ENCODE assay signal across 1 cellular context in the genomic region with DNA sequence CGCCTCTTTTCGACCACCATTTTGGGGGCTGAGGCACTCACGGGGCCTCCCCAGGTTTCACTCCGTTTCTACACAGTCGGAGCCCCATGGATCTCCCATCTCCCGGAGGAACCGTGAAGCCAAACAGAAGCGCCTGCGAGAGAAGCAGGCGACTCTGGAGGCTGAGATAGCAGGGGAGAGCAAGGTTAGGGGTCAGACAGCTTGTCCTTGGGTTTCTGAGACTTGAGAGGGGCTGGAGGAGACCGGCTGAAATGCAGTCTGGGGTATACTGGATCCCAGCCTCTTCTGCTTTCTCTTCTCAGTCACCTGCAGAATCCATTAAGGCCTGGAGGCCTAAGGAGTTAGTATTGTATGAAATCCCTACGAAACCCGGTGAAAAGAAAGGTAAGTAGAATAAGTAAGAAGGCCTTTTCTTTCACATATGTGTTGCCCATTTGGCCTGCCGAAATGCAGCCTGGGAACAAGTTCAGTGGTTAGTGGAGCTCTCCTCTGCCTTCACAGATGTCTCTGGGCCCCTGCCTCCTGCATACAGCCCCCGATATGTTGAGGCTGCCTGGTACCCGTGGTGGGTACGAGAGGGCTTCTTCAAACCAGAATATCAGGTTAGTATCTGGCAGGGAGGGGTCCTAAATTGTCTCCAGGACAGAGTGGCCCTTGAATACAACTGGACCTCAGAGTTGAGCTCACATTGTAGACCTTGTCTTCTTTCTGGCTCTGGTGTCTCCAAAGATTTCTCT.
TF ChIP-seq lines count a peak whose summit lies in the region.

No MANE protein-coding gene starts in this region.

TF ChIP-seq in IMR-90, 13 proteins besides CTCF, POLR2A, EP300 and RAD21 (continued from another document):
- TF ChIP-seq, protein P1, sequence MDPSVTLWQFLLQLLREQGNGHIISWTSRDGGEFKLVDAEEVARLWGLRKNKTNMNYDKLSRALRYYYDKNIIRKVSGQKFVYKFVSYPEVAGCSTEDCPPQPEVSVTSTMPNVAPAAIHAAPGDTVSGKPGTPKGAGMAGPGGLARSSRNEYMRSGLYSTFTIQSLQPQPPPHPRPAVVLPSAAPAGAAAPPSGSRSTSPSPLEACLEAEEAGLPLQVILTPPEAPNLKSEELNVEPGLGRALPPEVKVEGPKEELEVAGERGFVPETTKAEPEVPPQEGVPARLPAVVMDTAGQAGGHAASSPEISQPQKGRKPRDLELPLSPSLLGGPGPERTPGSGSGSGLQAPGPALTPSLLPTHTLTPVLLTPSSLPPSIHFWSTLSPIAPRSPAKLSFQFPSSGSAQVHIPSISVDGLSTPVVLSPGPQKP (IDR thresholded peaks at IDR 0.05; ENCODE audit: borderline replicate concordance, low read depth, low read length), result no peak
- TF ChIP-seq, protein P2, sequence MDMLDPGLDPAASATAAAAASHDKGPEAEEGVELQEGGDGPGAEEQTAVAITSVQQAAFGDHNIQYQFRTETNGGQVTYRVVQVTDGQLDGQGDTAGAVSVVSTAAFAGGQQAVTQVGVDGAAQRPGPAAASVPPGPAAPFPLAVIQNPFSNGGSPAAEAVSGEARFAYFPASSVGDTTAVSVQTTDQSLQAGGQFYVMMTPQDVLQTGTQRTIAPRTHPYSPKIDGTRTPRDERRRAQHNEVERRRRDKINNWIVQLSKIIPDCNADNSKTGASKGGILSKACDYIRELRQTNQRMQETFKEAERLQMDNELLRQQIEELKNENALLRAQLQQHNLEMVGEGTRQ (IDR thresholded peaks at IDR 0.05; ENCODE audit: low read depth, low read length), result no peak
- TF ChIP-seq SMC3 (IDR thresholded peaks at IDR 0.05; ENCODE audit: low read depth, low read length) (no peak), CEBPB (IDR thresholded peaks at IDR 0.05; ENCODE audit: low read depth, low read length) (no peak), NFE2L2 (IDR thresholded peaks at IDR 0.05; ENCODE audit: low read depth, low read length) (no peak), FOS (IDR thresholded peaks at IDR 0.05; ENCODE audit: low read depth, low read length) (no peak), RFX5 (IDR thresholded peaks at IDR 0.05; ENCODE audit: low read depth, low read length) (no peak)
